ENCODE assay signal across 18 cellular contexts in genomic region chr6:15242503-15242902, GRCh38.
"Had no signal": no experiment of that assay in that cellular context is flagged by ENCODE, and none has a peak within 500 bp of the region (broad histone marks: within the 10 kb centered on the region; RNA-seq: fewer than 3 reads in every experiment).

No MANE protein-coding gene starts in this region.

- H3K27ac ChIP-seq: ascending aorta, hepatocyte, thoracic aorta had no signal

- FAIRE-seq: islet of Langerhans had no signal

- H2AFZ ChIP-seq: hepatocyte had no signal

- H3K4me3 Mint-ChIP-seq: activated CD4-positive, alpha-beta memory T cell treated with anti-CD3 and anti-CD28 coated beads, Interleukin-2, amount 10 ng/mL, durations not matched to agents 7 days and 5 days; activated CD4-positive, alpha-beta T cell treated with anti-CD3 and anti-CD28 coated beads, Interleukin-2, amount 10 ng/mL, durations not matched to agents 24 days and 14 days had no signal

- H3K27me3 Mint-ChIP-seq: activated CD4-positive, alpha-beta memory T cell treated with anti-CD3 and anti-CD28 coated beads, Interleukin-2, amount 10 ng/mL, durations not matched to agents 7 days and 5 days; activated CD4-positive, alpha-beta T cell treated with anti-CD3 and anti-CD28 coated beads, Interleukin-2, amount 10 ng/mL, durations not matched to agents 24 days and 14 days; type B pancreatic cell had no signal

- H3K27me3 ChIP-seq: ascending aorta, hepatocyte, spleen had no signal

- H3K36me3 ChIP-seq: ascending aorta, spleen, thoracic aorta had no signal

- H3K27ac Mint-ChIP-seq: activated CD4-positive, alpha-beta memory T cell treated with anti-CD3 and anti-CD28 coated beads, Interleukin-2, amount 10 ng/mL, durations not matched to agents 7 days and 5 days; activated CD4-positive, alpha-beta T cell treated with anti-CD3 and anti-CD28 coated beads, Interleukin-2, amount 10 ng/mL, durations not matched to agents 24 days and 14 days; activated naive CD4-positive, alpha-beta T cell treated with anti-CD3 and anti-CD28 coated beads, Interleukin-2, amount 50 U/mL, for 72 hours; nephron progenitor cell; progenitor cell of endocrine pancreas had no signal

- H3K4me2 ChIP-seq: hepatocyte had no signal

- H3K9me3 Mint-ChIP-seq: activated CD4-positive, alpha-beta memory T cell treated with anti-CD3 and anti-CD28 coated beads, Interleukin-2, amount 10 ng/mL, durations not matched to agents 7 days and 5 days; activated CD4-positive, alpha-beta T cell treated with anti-CD3 and anti-CD28 coated beads, Interleukin-2, amount 10 ng/mL, durations not matched to agents 24 days and 14 days; activated naive CD4-positive, alpha-beta T cell treated with anti-CD3 and anti-CD28 coated beads, Interleukin-2, amount 50 U/mL, for 72 hours; nephron progenitor cell; type B pancreatic cell had no signal

- H3K36me3 Mint-ChIP-seq: type B pancreatic cell had no signal

- DNase-seq: activated CD4-positive, alpha-beta memory T cell treated with anti-CD3 and anti-CD28 coated beads, Interleukin-2, amount 10 ng/mL, durations not matched to agents 7 days and 5 days; activated CD4-positive, alpha-beta T cell treated with anti-CD3 and anti-CD28 coated beads, Interleukin-2, amount 10 ng/mL, durations not matched to agents 24 days and 14 days; activated T-cell treated with anti-CD3 and anti-CD28 coated beads for 4 hours; central memory CD4-positive, alpha-beta T cell; effector memory CD4-positive, alpha-beta T cell; foreskin melanocyte; nephron progenitor cell; spleen; stimulated activated CD4-positive, alpha-beta T cell treated with anti-CD3 and anti-CD28 coated beads, Interleukin-4, amount 100 ng/mL, for 1 hour; stimulated activated naive CD4-positive, alpha-beta T cell had no signal

- H3K9me3 ChIP-seq: ascending aorta, spleen, thoracic aorta had no signal

- H3K4me3 ChIP-seq: ascending aorta, hepatocyte, spleen, thoracic aorta had no signal

- ATAC-seq: activated CD4-positive, CD25-positive, alpha-beta regulatory T cell treated with anti-CD3 and anti-CD28 coated beads, Interleukin-2, amount 50 U/mL, for 24 hours; activated naive CD4-positive, alpha-beta T cell treated with anti-CD3 and anti-CD28 coated beads, Interleukin-2, amount 50 U/mL, for 72 hours had no signal
